Comparison of ENCODE assay signal across 1 cellular context in the genomic region with DNA sequence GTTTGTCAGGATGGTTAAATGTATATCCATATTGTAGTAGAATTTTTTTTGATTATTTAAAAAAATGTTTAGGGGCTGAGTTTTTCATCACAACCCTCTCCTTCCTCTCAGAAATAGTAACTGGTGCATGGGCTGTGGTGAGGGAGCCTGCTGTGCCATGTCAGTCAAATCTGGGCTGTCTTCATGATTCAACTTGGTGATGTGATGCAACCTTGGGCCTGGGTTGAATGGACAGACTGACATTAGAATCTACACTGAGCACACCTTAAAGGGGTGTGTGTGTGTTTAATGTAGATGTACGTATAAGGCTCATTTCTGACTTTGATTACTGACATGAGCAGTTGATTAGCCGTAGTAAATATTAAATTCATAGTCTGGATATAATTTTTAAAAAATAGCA.
A peak's percentile ranks its signal among the peaks of the same experiment; 100 is the strongest.
TF ChIP-seq lines count a peak whose summit lies in the region.

No MANE protein-coding gene starts in this region.

TF ChIP-seq in GM12878, 131 proteins besides CTCF, POLR2A, EP300 and RAD21:
- TF ChIP-seq GABPA (IDR thresholded peaks at IDR 0.05; ENCODE audit: low read depth): no peak
- TF ChIP-seq STAT1 (conservative IDR thresholded peaks at IDR 0.05): no peak
- TF ChIP-seq, protein P1, sequence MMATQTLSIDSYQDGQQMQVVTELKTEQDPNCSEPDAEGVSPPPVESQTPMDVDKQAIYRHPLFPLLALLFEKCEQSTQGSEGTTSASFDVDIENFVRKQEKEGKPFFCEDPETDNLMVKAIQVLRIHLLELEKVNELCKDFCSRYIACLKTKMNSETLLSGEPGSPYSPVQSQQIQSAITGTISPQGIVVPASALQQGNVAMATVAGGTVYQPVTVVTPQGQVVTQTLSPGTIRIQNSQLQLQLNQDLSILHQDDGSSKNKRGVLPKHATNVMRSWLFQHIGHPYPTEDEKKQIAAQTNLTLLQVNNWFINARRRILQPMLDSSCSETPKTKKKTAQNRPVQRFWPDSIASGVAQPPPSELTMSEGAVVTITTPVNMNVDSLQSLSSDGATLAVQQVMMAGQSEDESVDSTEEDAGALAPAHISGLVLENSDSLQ (IDR thresholded peaks at IDR 0.05): peak; percentile 47
- no peak for TF ChIP-seq MYC (IDR thresholded peaks at IDR 0.05; ENCODE audit: insufficient read depth, insufficient read length, insufficient replicate concordance, low read length, severe bottlenecking)
